ENCODE assay signal across 8 cellular contexts in genomic region chr11:120248551-120249278, GRCh38. TPM values are rescaled to one million over a fixed set of nuclear protein-coding genes. Genes with fewer than 3 reads are reported as not detected.
DNase-seq lines count a peak whose midpoint lies in the region; ATAC-seq and TF ChIP-seq lines count a peak whose summit lies in the region.

No MANE protein-coding gene starts in this region.

- peaks cover 71% of the 10 kb centered on the region for H3K27me3 Mint-ChIP-seq in T-helper 2 cell treated with Interferon-gamma antibody and Interleukin-4, amounts not matched to agents 5 μg/mL and 100 μg/mL, for 36 hours (ENCODE audit: low read depth)

- peak; percentile 62 for ATAC-seq in HG03066 (IDR thresholded peaks at IDR 0.05; ENCODE audit: low read depth, unreplicated experiment)
- no peak for ATAC-seq in HG03097 (IDR thresholded peaks at IDR 0.05; ENCODE audit: low FRiP score, unreplicated experiment)
- ATAC-seq in HG03025 (IDR thresholded peaks at IDR 0.05; ENCODE audit: low FRiP score, unreplicated experiment) = no peak
- no peak for ATAC-seq in GM18505 (IDR thresholded peaks at IDR 0.05; ENCODE audit: unreplicated experiment)

- intact Hi-C loops in posterior vena cava (cut with DNase I) = no loop called here

- H3K4me3 Mint-ChIP-seq in T-helper 2 cell treated with Interferon-gamma antibody and Interleukin-4, amounts not matched to agents 5 μg/mL and 100 μg/mL, for 36 hours = peak overlapping the region; percentile 75

- H3K27ac Mint-ChIP-seq in T-helper 2 cell treated with Interferon-gamma antibody and Interleukin-4, amounts not matched to agents 5 μg/mL and 100 μg/mL, for 36 hours = peak overlapping the region; percentile 26

- H3K9me3 Mint-ChIP-seq in T-helper 2 cell treated with Interferon-gamma antibody and Interleukin-4, amounts not matched to agents 5 μg/mL and 100 μg/mL, for 36 hours = no peaks in the 10 kb centered on the region

- peaks cover 6% of the 10 kb centered on the region for H3K36me3 Mint-ChIP-seq in T-helper 2 cell treated with Interferon-gamma antibody and Interleukin-4, amounts not matched to agents 5 μg/mL and 100 μg/mL, for 36 hours (ENCODE audit: low read depth)

- DNase-seq in SIG-M5 treated with dmso at 0.1 percent for 504 hours (lab: John Stamatoyannopoulos, UW; ENCODE audit: unreplicated experiment) = peak; percentile 39
- no peak for DNase-seq in SIG-M5 (lab: John Stamatoyannopoulos, UW)
- DNase-seq in T-helper 2 cell treated with Interferon-gamma antibody and Interleukin-4, amounts not matched to agents 5 μg/mL and 100 μg/mL, for 36 hours (ENCODE audit: low spot score) = peak; percentile 23
- peak; percentile 38 for DNase-seq in posterior vena cava (ENCODE audit: low spot score)

- peaks cover 46% of the 10 kb centered on the region for H3K4me1 Mint-ChIP-seq in T-helper 2 cell treated with Interferon-gamma antibody and Interleukin-4, amounts not matched to agents 5 μg/mL and 100 μg/mL, for 36 hours (ENCODE audit: low read depth)

- TF ChIP-seq POLR2A in GM18505 (IDR thresholded peaks at IDR 0.05; ENCODE audit: borderline replicate concordance, extremely low read depth, insufficient read depth, insufficient read length) = no peak

RNA-seq across cellular contexts. Expression of gene POU2F3, which starts 8.8 kb away (rescaled TPM):
- total RNA-seq in posterior vena cava = under 1 TPM; 0.19 to 0.33 TPM

RNA-seq across cellular contexts. Expression of gene OAF, which starts 37.9 kb away (rescaled TPM):
- 10 to 100 TPM; 44.1 to 82.6 TPM for total RNA-seq in posterior vena cava
